In genomic region chr2:42229949-42230348, GRCh38 we compare ENCODE assay signal across 24 cellular contexts.
"Had no signal": no experiment of that assay in that cellular context is flagged by ENCODE, and none has a peak within 500 bp of the region (broad histone marks: within the 10 kb centered on the region; RNA-seq: fewer than 3 reads in every experiment).

No MANE protein-coding gene starts in this region.

- H3K9me3 Mint-ChIP-seq: activated CD4-positive, alpha-beta memory T cell treated with anti-CD3 and anti-CD28 coated beads, Interleukin-2, amount 10 ng/mL, durations not matched to agents 7 days and 5 days; activated T-helper 2 cell treated with anti-CD3 and anti-CD28 coated beads, Interferon-gamma antibody, Interleukin-2, Interleukin-4, amounts not matched to agents 10 μg/mL and 5 μg/mL and 100 μg/mL, durations not matched to agents 14 hours and 24 hours and 36 hours had no signal

- H3K27ac ChIP-seq: breast epithelium, KMS-11, VCaP had no signal

- H3K4me3 ChIP-seq: breast epithelium had no signal

- DNase-seq: activated CD4-positive, alpha-beta memory T cell treated with anti-CD3 and anti-CD28 coated beads, Interleukin-2, amount 10 ng/mL, durations not matched to agents 7 days and 5 days; activated CD4-positive, alpha-beta T cell treated with anti-CD3 and anti-CD28 coated beads for 36 hours; activated CD4-positive, alpha-beta T cell treated with anti-CD3 and anti-CD28 coated beads, Interleukin-2, amount 50 U/mL, for 1 hour; activated gamma-delta T cell treated with Interleukin-2 at 50 U/mL for 16 hours; activated naive CD4-positive, alpha-beta T cell treated with anti-CD3 and anti-CD28 coated beads, Interleukin-2, amount 50 U/mL, for 16 hours; activated T-cell treated with anti-CD3 and anti-CD28 coated beads for 4 hours; activated T-cell treated with anti-CD3 and anti-CD28 coated beads, Interleukin-2, amount 50 U/mL, for 48 hours; aorta; caudate nucleus; NCI-H1092 treated with DMSO at 0.1 percent for 48 hours; NCI-H1417 treated with DMSO at 0.1 percent for 48 hours; NCI-H1694; NCI-H2029 treated with DMSO at 0.1 percent for 48 hours; NCI-H345; NCI-H510A treated with DMSO at 0.1 percent for 48 hours; NCI-H69; SHP77 treated with DMSO at 0.1 percent for 48 hours; T-helper 2 cell; T1000 had no signal

- H3K9me3 ChIP-seq: breast epithelium had no signal

- FAIRE-seq: RCC 7860 had no signal

- H3K4me1 ChIP-seq: breast epithelium had no signal

- H3K27ac Mint-ChIP-seq: activated CD4-positive, alpha-beta memory T cell treated with anti-CD3 and anti-CD28 coated beads, Interleukin-2, amount 10 ng/mL, durations not matched to agents 7 days and 5 days; activated CD4-positive, alpha-beta T cell treated with anti-CD3 and anti-CD28 coated beads for 36 hours; activated T-helper 2 cell treated with anti-CD3 and anti-CD28 coated beads, Interferon-gamma antibody, Interleukin-2, Interleukin-4, amounts not matched to agents 10 μg/mL and 5 μg/mL and 100 μg/mL, durations not matched to agents 14 hours and 24 hours and 36 hours had no signal

- H3K36me3 ChIP-seq: breast epithelium had no signal

- H3K27me3 Mint-ChIP-seq: activated CD4-positive, alpha-beta memory T cell treated with anti-CD3 and anti-CD28 coated beads, Interleukin-2, amount 10 ng/mL, durations not matched to agents 7 days and 5 days; activated CD4-positive, alpha-beta T cell treated with anti-CD3 and anti-CD28 coated beads for 36 hours had no signal

- H3K9ac ChIP-seq: KMS-11 had no signal

- H3K4me2 ChIP-seq: KMS-11 had no signal

- H3K4me3 Mint-ChIP-seq: activated CD4-positive, alpha-beta memory T cell treated with anti-CD3 and anti-CD28 coated beads, Interleukin-2, amount 10 ng/mL, durations not matched to agents 7 days and 5 days; activated CD4-positive, alpha-beta T cell treated with anti-CD3 and anti-CD28 coated beads for 36 hours had no signal

- ATAC-seq: activated CD4-positive, alpha-beta T cell treated with anti-CD3 and anti-CD28 coated beads for 36 hours had no signal

- H3K27me3 ChIP-seq: breast epithelium had no signal
